Comparison of ENCODE assay signal across 1 cellular context in the genomic region with DNA sequence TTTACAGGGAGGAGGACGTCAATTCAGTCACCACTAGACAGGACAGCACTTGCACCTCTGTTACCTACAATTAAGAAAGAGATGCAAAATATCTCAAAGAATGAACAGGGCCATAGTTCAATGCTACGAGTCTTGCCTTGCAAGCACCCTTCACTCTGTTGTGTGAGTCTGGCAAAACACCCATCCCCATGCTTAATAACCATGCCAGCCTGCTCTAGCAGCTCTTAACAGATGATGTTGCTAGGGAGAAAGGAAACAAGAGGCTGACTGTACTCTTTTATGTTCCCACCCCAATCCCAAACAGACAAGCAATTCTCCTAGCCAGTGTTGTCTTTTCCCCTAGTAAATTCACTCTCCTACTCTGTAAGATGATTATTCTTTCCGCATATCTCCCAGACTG.
TF ChIP-seq lines count a peak whose summit lies in the region.

No MANE protein-coding gene starts in this region.

TF ChIP-seq in H1, 55 proteins besides CTCF, POLR2A, EP300 and RAD21:
- TF ChIP-seq CTBP2 (IDR thresholded peaks at IDR 0.05; ENCODE audit: borderline replicate concordance, insufficient read depth, insufficient read length, low read length), result no peak
- no peak for TF ChIP-seq SIX5 (IDR thresholded peaks at IDR 0.05; ENCODE audit: low read depth, low read length)
- TF ChIP-seq ZNF274 (IDR thresholded peaks at IDR 0.05; ENCODE audit: borderline replicate concordance, extremely low read depth, low read length), result no peak
- no peak for TF ChIP-seq RFX5 (IDR thresholded peaks at IDR 0.05; ENCODE audit: borderline replicate concordance, low read depth, low read length)
